2 cellular contexts compared by ENCODE assay signal in the genomic region with DNA sequence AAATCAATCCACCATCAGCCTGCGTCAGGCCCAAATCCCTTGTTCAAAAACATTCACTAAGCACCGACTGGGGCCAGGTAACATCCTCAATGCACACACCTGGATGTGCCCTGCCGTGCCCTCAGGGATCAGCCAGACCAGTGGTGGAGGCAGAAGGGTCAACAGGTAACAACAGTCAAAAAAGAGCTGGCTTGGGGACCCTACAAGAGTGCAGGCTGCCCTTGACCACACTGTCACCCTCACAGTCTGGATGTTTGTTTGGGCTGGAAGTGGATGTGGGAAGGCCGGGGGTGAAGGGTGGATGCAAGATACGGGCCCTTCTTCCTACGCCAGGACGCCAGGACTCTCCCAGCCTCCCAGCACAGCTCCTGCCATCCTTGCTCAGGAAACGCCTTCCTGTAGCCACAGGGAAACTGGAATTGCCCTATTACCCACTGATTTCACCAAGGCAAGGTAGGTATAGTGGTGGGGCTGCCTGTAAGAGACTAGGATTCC.
TF ChIP-seq lines count a peak whose summit lies in the region.

No MANE protein-coding gene starts in this region.

TF ChIP-seq in SK-N-SH, 30 proteins besides CTCF, POLR2A, EP300 and RAD21 (continued from another document):
- TF ChIP-seq, protein P1, sequence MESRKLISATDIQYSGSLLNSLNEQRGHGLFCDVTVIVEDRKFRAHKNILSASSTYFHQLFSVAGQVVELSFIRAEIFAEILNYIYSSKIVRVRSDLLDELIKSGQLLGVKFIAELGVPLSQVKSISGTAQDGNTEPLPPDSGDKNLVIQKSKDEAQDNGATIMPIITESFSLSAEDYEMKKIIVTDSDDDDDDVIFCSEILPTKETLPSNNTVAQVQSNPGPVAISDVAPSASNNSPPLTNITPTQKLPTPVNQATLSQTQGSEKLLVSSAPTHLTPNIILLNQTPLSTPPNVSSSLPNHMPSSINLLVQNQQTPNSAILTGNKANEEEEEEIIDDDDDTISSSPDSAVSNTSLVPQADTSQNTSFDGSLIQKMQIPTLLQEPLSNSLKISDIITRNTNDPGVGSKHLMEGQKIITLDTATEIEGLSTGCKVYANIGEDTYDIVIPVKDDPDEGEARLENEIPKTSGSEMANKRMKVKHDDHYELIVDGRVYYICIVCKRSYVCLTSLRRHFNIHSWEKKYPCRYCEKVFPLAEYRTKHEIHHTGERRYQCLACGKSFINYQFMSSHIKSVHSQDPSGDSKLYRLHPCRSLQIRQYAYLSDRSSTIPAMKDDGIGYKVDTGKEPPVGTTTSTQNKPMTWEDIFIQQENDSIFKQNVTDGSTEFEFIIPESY (IDR thresholded peaks at IDR 0.05; ENCODE audit: borderline replicate concordance, low read depth): no peak
- no peak for TF ChIP-seq GATA2 (CRISPR knock-in tag; IDR thresholded peaks at IDR 0.05)
- TF ChIP-seq, protein P2, sequence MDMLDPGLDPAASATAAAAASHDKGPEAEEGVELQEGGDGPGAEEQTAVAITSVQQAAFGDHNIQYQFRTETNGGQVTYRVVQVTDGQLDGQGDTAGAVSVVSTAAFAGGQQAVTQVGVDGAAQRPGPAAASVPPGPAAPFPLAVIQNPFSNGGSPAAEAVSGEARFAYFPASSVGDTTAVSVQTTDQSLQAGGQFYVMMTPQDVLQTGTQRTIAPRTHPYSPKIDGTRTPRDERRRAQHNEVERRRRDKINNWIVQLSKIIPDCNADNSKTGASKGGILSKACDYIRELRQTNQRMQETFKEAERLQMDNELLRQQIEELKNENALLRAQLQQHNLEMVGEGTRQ (IDR thresholded peaks at IDR 0.05; ENCODE audit: borderline replicate concordance, low read depth, low read length): no peak
- no peak for TF ChIP-seq FOSL2 (IDR thresholded peaks at IDR 0.05; ENCODE audit: borderline replicate concordance, low read depth)
- TF ChIP-seq JUND (IDR thresholded peaks at IDR 0.05): no peak

TF ChIP-seq in SK-N-SH treated with all-trans-retinoic acid at 6 μM for 48 hours, 23 proteins besides CTCF, POLR2A, EP300 and RAD21 (continued from another document):
- no peak for TF ChIP-seq GLIS3 (CRISPR knock-in tag; IDR thresholded peaks at IDR 0.05)
- TF ChIP-seq, protein P3, sequence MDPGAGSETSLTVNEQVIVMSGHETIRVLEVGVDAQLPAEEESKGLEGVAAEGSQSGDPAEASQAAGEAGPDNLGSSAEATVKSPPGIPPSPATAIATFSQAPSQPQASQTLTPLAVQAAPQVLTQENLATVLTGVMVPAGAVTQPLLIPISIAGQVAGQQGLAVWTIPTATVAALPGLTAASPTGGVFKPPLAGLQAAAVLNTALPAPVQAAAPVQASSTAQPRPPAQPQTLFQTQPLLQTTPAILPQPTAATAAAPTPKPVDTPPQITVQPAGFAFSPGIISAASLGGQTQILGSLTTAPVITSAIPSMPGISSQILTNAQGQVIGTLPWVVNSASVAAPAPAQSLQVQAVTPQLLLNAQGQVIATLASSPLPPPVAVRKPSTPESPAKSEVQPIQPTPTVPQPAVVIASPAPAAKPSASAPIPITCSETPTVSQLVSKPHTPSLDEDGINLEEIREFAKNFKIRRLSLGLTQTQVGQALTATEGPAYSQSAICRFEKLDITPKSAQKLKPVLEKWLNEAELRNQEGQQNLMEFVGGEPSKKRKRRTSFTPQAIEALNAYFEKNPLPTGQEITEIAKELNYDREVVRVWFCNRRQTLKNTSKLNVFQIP (CRISPR knock-in tag; IDR thresholded peaks at IDR 0.05; ENCODE audit: borderline replicate concordance, low read depth): no peak
- TF ChIP-seq PPARA (CRISPR knock-in tag; IDR thresholded peaks at IDR 0.05; ENCODE audit: borderline replicate concordance): no peak
- TF ChIP-seq ZNF70 (CRISPR knock-in tag; IDR thresholded peaks at IDR 0.05): no peak
- TF ChIP-seq ZNF8 (CRISPR knock-in tag; IDR thresholded peaks at IDR 0.05): no peak
- TF ChIP-seq, protein P4, sequence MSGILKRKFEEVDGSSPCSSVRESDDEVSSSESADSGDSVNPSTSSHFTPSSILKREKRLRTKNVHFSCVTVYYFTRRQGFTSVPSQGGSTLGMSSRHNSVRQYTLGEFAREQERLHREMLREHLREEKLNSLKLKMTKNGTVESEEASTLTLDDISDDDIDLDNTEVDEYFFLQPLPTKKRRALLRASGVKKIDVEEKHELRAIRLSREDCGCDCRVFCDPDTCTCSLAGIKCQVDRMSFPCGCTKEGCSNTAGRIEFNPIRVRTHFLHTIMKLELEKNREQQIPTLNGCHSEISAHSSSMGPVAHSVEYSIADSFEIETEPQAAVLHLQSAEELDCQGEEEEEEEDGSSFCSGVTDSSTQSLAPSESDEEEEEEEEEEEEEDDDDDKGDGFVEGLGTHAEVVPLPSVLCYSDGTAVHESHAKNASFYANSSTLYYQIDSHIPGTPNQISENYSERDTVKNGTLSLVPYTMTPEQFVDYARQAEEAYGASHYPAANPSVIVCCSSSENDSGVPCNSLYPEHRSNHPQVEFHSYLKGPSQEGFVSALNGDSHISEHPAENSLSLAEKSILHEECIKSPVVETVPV (CRISPR knock-in tag; IDR thresholded peaks at IDR 0.05): no peak
- TF ChIP-seq ARNTL (CRISPR knock-in tag; IDR thresholded peaks at IDR 0.05; ENCODE audit: borderline replicate concordance, low read depth): no peak
